ENCODE assay signal across 8 cellular contexts in genomic region chr1:207867136-207868081, GRCh38.
A peak's percentile ranks its signal among the peaks of the same experiment; 100 is the strongest.
DNase-seq lines count a peak whose midpoint lies in the region; ATAC-seq, FAIRE-seq and TF ChIP-seq lines count a peak whose summit lies in the region.

No MANE protein-coding gene starts in this region.

- H3K4me3 ChIP-seq in GM12875 (ENCODE audit: low read depth, low read length) (peak overlapping the region; percentile 86), fibroblast of mammary gland (ENCODE audit: control insufficient read depth, low read depth, low read length) (peak overlapping the region; percentile 68), neutrophil (ENCODE audit: low read depth in 1 of 2, low read length in 1 of 2) (peak overlapping the region; percentile 70 to 93)

- H3K27ac Mint-ChIP-seq in activated T-cell treated with anti-CD3 and anti-CD28 coated beads, Interleukin-2, amount 50 U/mL, for 24 hours = peak overlapping the region; percentile 92

- peak overlapping the region; percentile 98 for H3K27ac ChIP-seq in neutrophil

- FAIRE-seq in HTR-8/SVneo (lab: Jason Lieb, UNC) = no peak

- H3K9me3 ChIP-seq in neutrophil = no peaks in the 10 kb centered on the region

- TF ChIP-seq CTCF in GM12875 (IDR thresholded peaks at IDR 0.05; ENCODE audit: borderline replicate concordance, insufficient read depth, low read depth, low read length) = no peak
- no peak for TF ChIP-seq CTCF in fibroblast of mammary gland (conservative IDR thresholded peaks at IDR 0.05; ENCODE audit: control insufficient read depth, insufficient read depth, low read depth, low read length)
- no peak for TF ChIP-seq CTCF in neutrophil (IDR thresholded peaks at IDR 0.05)

- DNase-seq in activated T-cell treated with anti-CD3 and anti-CD28 coated beads, Interleukin-2, amount 50 U/mL, for 24 hours = peak; percentile 58
- DNase-seq in fibroblast of mammary gland (ENCODE audit: low read depth) (no peak), GM19240 (ENCODE audit: insufficient read length, low spot score) (no peak), HTR-8/SVneo (ENCODE audit: insufficient read length, low spot score) (no peak)

- no peaks in the 10 kb centered on the region for H3K27me3 Mint-ChIP-seq in activated T-cell treated with anti-CD3 and anti-CD28 coated beads, Interleukin-2, amount 50 U/mL, for 24 hours

- H3K9me3 Mint-ChIP-seq in activated T-cell treated with anti-CD3 and anti-CD28 coated beads, Interleukin-2, amount 50 U/mL, for 24 hours = no peaks in the 10 kb centered on the region

- peaks cover 51% of the 10 kb centered on the region for H3K36me3 Mint-ChIP-seq in activated T-cell treated with anti-CD3 and anti-CD28 coated beads, Interleukin-2, amount 50 U/mL, for 24 hours (ENCODE audit: low read depth)

- H3K27me3 ChIP-seq in neutrophil = no peaks in the 10 kb centered on the region

- ATAC-seq in HG03521 (IDR thresholded peaks at IDR 0.05; ENCODE audit: unreplicated experiment) (no peak), GM18858 (IDR thresholded peaks at IDR 0.05; ENCODE audit: unreplicated experiment) (no peak)

- H3K4me3 Mint-ChIP-seq in activated T-cell treated with anti-CD3 and anti-CD28 coated beads, Interleukin-2, amount 50 U/mL, for 24 hours = peak overlapping the region; percentile 92

- H3K4me1 ChIP-seq in neutrophil (ENCODE audit: control insufficient read depth in 1 of 2, insufficient read depth in 1 of 2, low read depth in 1 of 2, low read length in 1 of 2) = peaks cover 49 to 56% of the 10 kb centered on the region in 2 experiments

- H3K36me3 ChIP-seq in neutrophil = peaks cover 21% of the 10 kb centered on the region

- H3K4me1 Mint-ChIP-seq in activated T-cell treated with anti-CD3 and anti-CD28 coated beads, Interleukin-2, amount 50 U/mL, for 24 hours (ENCODE audit: low read depth) = peaks cover 82% of the 10 kb centered on the region
